6 cellular contexts compared by ENCODE assay signal in the genomic region with DNA sequence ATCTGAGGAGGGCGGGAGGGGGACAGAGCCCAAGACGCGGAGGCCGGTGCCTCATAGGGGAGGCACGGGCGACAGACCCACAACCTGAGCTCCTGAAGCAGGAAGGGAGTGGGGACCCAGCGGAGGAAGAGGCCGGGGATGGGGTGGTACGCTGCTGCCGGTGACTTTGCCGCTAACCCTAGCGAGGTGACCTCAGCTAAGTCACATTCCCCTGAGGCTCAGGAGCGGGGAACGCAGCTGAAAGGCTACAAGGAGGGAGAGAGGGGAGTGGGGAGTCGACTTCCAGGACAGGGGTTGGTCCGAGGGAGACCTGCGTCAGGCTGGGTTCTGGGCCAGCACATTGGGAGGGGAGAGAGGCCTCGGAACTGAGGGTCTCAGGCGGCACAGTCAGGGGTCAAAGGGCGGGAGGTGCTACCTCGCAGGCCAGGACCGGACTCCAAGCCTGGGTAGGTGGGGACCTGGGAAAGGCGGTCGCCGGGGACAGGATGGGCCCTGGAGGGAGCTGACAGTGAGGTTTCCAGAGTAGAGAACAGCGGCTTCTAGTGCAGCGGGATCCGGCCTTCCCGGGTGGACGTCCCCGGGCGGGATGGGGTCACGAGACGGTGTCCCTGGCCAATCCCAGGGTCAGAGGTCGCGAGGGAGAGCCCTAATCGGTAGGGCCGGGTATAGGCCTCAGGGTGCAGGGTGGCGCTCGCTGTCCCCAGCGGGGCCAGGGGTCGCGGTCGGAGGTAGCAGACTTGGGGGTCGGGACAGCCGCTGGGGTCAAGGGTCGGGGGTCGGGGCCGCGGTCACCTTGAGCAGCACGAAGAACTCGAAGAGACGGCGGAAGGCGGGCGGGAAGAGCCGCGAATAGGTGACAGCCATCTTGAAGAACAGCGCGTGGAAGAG. TPM values are rescaled to one million over a fixed set of nuclear protein-coding genes. Genes with fewer than 3 reads are reported as not detected.
DNase-seq lines count a peak whose midpoint lies in the region; ATAC-seq and TF ChIP-seq lines count a peak whose summit lies in the region.

No MANE protein-coding gene starts in this region.

- no peaks in the 10 kb centered on the region for H3K9me3 Mint-ChIP-seq in neural crest cell

- H3K4me3 Mint-ChIP-seq in neural crest cell, result peak overlapping the region; percentile 94

- H3K27me3 ChIP-seq in brain microvascular endothelial cell (replicated peaks), result no peaks in the 10 kb centered on the region

- peaks cover 6% of the 10 kb centered on the region for H3K27me3 Mint-ChIP-seq in neural crest cell (ENCODE audit: low read depth)

- TF ChIP-seq CTCF in brain microvascular endothelial cell (IDR thresholded peaks at IDR 0.05; ENCODE audit: low read depth, low read length, missing control alignments), result no peak
- no peak for TF ChIP-seq CTCF in neural crest cell (conservative IDR thresholded peaks at IDR 0.05)

- no peaks in the 10 kb centered on the region for H3K36me3 Mint-ChIP-seq in neural crest cell (ENCODE audit: low read depth)

- H3K4me3 ChIP-seq in Jurkat, Clone E6-1 (ENCODE audit: low read length), result peak overlapping the region; percentile 97
- H3K4me3 ChIP-seq in brain microvascular endothelial cell (ENCODE audit: low read depth, low read length), result peak overlapping the region; percentile 92

- peaks cover 31% of the 10 kb centered on the region for H3K4me1 Mint-ChIP-seq in neural crest cell

- H3K27ac ChIP-seq in brain microvascular endothelial cell, result peak overlapping the region; percentile 96

- no peaks in the 10 kb centered on the region for H3K36me3 ChIP-seq in brain microvascular endothelial cell (replicated peaks)

- no peak for DNase-seq in Jurkat, Clone E6-1 (ENCODE audit: low read depth, low spot score)
- DNase-seq in brain microvascular endothelial cell (no peak), neural crest cell (ENCODE audit: low read depth, low spot score) (no peak), NCI-H146 treated with DMSO at 0.1 percent for 48 hours (lab: John Stamatoyannopoulos, UW; ENCODE audit: unreplicated experiment) (no peak)

- in situ Hi-C loops in brain microvascular endothelial cell (cut with HindIII; ENCODE audit: low pct_ligation_motif_present, low sequenced_read_pairs), result no loop called here

- no peak for ATAC-seq in GM21526 (IDR thresholded peaks at IDR 0.05; ENCODE audit: low FRiP score, unreplicated experiment)
- ATAC-seq in GM18519 (IDR thresholded peaks at IDR 0.05; ENCODE audit: low FRiP score, unreplicated experiment), result no peak

- peak overlapping the region; percentile 67 for H3K27ac Mint-ChIP-seq in neural crest cell (ENCODE audit: unreplicated experiment)

RNA-seq across cellular contexts. Expression of gene TMEM259, which starts 0.7 kb away (rescaled TPM):
- polyA plus RNA-seq in Jurkat, Clone E6-1 (2012; ENCODE audit: insufficient read depth, insufficient read length), result 131 TPM
- 164 and 170 TPM in 2 replicates for total RNA-seq in neural crest cell

RNA-seq across cellular contexts. Expression of gene RNU6-2, which starts 1.1 kb away (rescaled TPM):
- not detected for polyA plus RNA-seq in Jurkat, Clone E6-1 (2012; ENCODE audit: insufficient read depth, insufficient read length)
- not detected in 2 replicates for total RNA-seq in neural crest cell

RNA-seq across cellular contexts. Expression of gene CNN2, which starts 6.2 kb away (rescaled TPM):
- polyA plus RNA-seq in Jurkat, Clone E6-1 (2012; ENCODE audit: insufficient read depth, insufficient read length), result 130 TPM
- total RNA-seq in neural crest cell, result 140 and 141 TPM in 2 replicates

RNA-seq across cellular contexts. Expression of gene ABCA7, which starts 19.7 kb away (rescaled TPM):
- 34.4 TPM for polyA plus RNA-seq in Jurkat, Clone E6-1 (2012; ENCODE audit: insufficient read depth, insufficient read length)
- total RNA-seq in neural crest cell, result 12.8 and 16.3 TPM in 2 replicates

RNA-seq across cellular contexts. Expression of gene GRIN3B, which starts 20.0 kb away (rescaled TPM):
- polyA plus RNA-seq in Jurkat, Clone E6-1 (2012; ENCODE audit: insufficient read depth, insufficient read length), result 0.36 TPM
- total RNA-seq in neural crest cell, result 0.12 TPM in 1 of 2 replicates, not detected in the other
